In the genomic region with DNA sequence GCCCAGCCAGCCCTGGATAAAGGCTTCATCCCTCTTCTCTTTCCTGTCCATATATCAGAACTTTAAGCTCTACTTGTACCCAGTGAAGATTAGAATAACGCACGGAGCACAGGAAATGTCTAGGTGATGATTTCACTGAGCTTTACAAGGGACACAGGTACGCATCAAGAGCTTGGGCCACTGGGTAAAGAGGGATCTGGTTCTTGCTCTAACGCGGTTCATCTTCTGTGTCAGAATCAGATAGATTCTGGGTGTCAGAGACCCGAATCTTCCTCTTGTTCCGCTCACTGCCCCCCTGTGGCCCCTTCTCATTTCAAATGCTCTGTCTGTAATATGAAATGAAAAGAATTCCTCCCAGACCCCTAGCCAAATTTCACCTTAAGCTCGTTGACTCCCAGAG, we compare ENCODE assay signal across 18 cellular contexts. TPM values are rescaled to one million over a fixed set of nuclear protein-coding genes. Genes with fewer than 3 reads are reported as not detected.
A peak's percentile ranks its signal among the peaks of the same experiment; 100 is the strongest.
DNase-seq lines count a peak whose midpoint lies in the region; ATAC-seq lines count a peak whose summit lies in the region.
"Had no signal": no experiment of that assay in that cellular context is flagged by ENCODE, and none has a peak within 500 bp of the region (broad histone marks: within the 10 kb centered on the region; RNA-seq: fewer than 3 reads in every experiment).

No MANE protein-coding gene starts in this region.

- H3K27ac ChIP-seq in effector memory CD4-positive, alpha-beta T cell (ENCODE audit: insufficient read depth, low read length, poor library complexity, severe bottlenecking), result peak overlapping the region; percentile 80
- H3K27ac ChIP-seq: upper lobe of left lung had no signal

- no peaks in the 10 kb centered on the region for H3K36me3 ChIP-seq in effector memory CD4-positive, alpha-beta T cell (ENCODE audit: control insufficient read depth, insufficient read depth, low read length)
- H3K36me3 ChIP-seq: upper lobe of left lung had no signal

- peak; percentile 6 to 21 for DNase-seq in stimulated activated CD4-positive, alpha-beta T cell treated with anti-CD3 and anti-CD28 coated beads, Interleukin-2, amount 100 ng/mL, for 24 hours
- no peak for DNase-seq in stimulated activated CD4-positive, alpha-beta T cell treated with anti-CD3 and anti-CD28 coated beads, Interleukin-1b, Interleukin-23, amount 100 ng/mL, for 48 hours
- peak; percentile 20 for DNase-seq in activated CD4-positive, alpha-beta memory T cell treated with anti-CD3 and anti-CD28 coated beads for 36 hours
- DNase-seq in effector memory CD4-positive, alpha-beta T cell, result no peak
- DNase-seq in ureter (ENCODE audit: low spot score), result peak; percentile 5
- DNase-seq in SK-N-DZ (ENCODE audit: low spot score), result no peak
- DNase-seq in NCI-H510A (lab: John Stamatoyannopoulos, UW), result no peak
- DNase-seq: AML-193, cerebellar nuclear complex, NCI-H2029, NCI-H69 had no signal

- intact Hi-C loops in activated CD4-positive, alpha-beta memory T cell treated with anti-CD3 and anti-CD28 coated beads for 36 hours (cut with micrococcal nuclease), result no loop called here

- no peak for ATAC-seq in GM19023 (IDR thresholded peaks at IDR 0.05; ENCODE audit: unreplicated experiment)
- ATAC-seq: HCT116, HepG2, Panc1 had no signal

- H3K27me3 Mint-ChIP-seq in activated CD4-positive, alpha-beta memory T cell treated with anti-CD3 and anti-CD28 coated beads for 36 hours, result no peaks in the 10 kb centered on the region

- H3K27me3 ChIP-seq in effector memory CD4-positive, alpha-beta T cell (replicated peaks; ENCODE audit: control insufficient read depth, insufficient read depth, low read length, poor library complexity, severe bottlenecking), result no peaks in the 10 kb centered on the region
- H3K27me3 ChIP-seq: upper lobe of left lung had no signal

- POLR2A ChIA-PET in activated CD4-positive, alpha-beta memory T cell treated with anti-CD3 and anti-CD28 coated beads for 36 hours (lab: Charles Lee), result interaction anchor here (1.0 to 2.9 kb wide), 7 partner anchors 10 to 61 kb away, joined by 3 to 9 read pairs (median 5); no protein-coding TSS in a partner anchor

- CTCF ChIA-PET in activated CD4-positive, alpha-beta memory T cell treated with anti-CD3 and anti-CD28 coated beads for 36 hours (lab: Charles Lee), result interaction anchor here (1.1 to 1.8 kb wide), 2 partner anchors 23 to 49 kb away, joined by 3 to 8 read pairs; no protein-coding TSS in a partner anchor

- peaks cover 90% of the 10 kb centered on the region for H3K36me3 Mint-ChIP-seq in activated CD4-positive, alpha-beta memory T cell treated with anti-CD3 and anti-CD28 coated beads for 36 hours

- peak overlapping the region; percentile 30 for H3K4me3 Mint-ChIP-seq in activated CD4-positive, alpha-beta memory T cell treated with anti-CD3 and anti-CD28 coated beads for 36 hours

- H3K9me3 Mint-ChIP-seq in activated CD4-positive, alpha-beta memory T cell treated with anti-CD3 and anti-CD28 coated beads for 36 hours, result no peaks in the 10 kb centered on the region

- no peak overlapping the region for H3K4me3 ChIP-seq in effector memory CD4-positive, alpha-beta T cell (ENCODE audit: insufficient read depth, low read depth, low read length, poor library complexity, severe bottlenecking)
- H3K4me3 ChIP-seq: upper lobe of left lung had no signal

- peaks cover 90% of the 10 kb centered on the region for H3K4me1 Mint-ChIP-seq in activated CD4-positive, alpha-beta memory T cell treated with anti-CD3 and anti-CD28 coated beads for 36 hours (ENCODE audit: low read depth)

- H3K27ac Mint-ChIP-seq in activated CD4-positive, alpha-beta memory T cell treated with anti-CD3 and anti-CD28 coated beads for 36 hours, result peak overlapping the region; percentile 81

- no peaks in the 10 kb centered on the region for H3K9me3 ChIP-seq in effector memory CD4-positive, alpha-beta T cell (ENCODE audit: control insufficient read depth, low read length)
- H3K9me3 ChIP-seq: upper lobe of left lung had no signal

- H3K4me1 ChIP-seq in effector memory CD4-positive, alpha-beta T cell (ENCODE audit: control insufficient read depth, insufficient read depth, low read length, poor library complexity, severe bottlenecking), result peaks cover 50% of the 10 kb centered on the region

RNA-seq across cellular contexts. Expression of gene IL2RA, which starts 24.7 kb away (rescaled TPM):
- total RNA-seq in activated CD4-positive, alpha-beta memory T cell treated with anti-CD3 and anti-CD28 coated beads for 36 hours, result 100 to 1,000 TPM; 961 to 988 TPM
- total RNA-seq in ureter, result 2.2 TPM
- not detected in 2 replicates for polyA plus RNA-seq in SK-N-DZ (2014; cell fraction: cytosol; rRNA removed)
- polyA plus RNA-seq in SK-N-DZ (2014; cell fraction: nucleus; rRNA removed), result not detected in 2 replicates
- total RNA-seq: glomerular endothelial cell, HepG2, lung microvascular endothelial cell had no signal
- polyA plus RNA-seq: HepG2 had no signal

RNA-seq across cellular contexts. Expression of gene RBM17, which starts 51.4 kb away (rescaled TPM):
- total RNA-seq in activated CD4-positive, alpha-beta memory T cell treated with anti-CD3 and anti-CD28 coated beads for 36 hours, result 100 to 1,000 TPM; 151 to 155 TPM
- 106 TPM for total RNA-seq in ureter
- 53.5 and 71.4 TPM in 2 replicates for polyA plus RNA-seq in SK-N-DZ (2014; cell fraction: cytosol; rRNA removed)
- 213 and 282 TPM in 2 replicates for polyA plus RNA-seq in SK-N-DZ (2014; cell fraction: nucleus; rRNA removed)

Comparison
In these comparisons a context has a peak if more than half of its experiments do, and no peak if none do; other contexts are left out.
1. DNase-seq: peak in stimulated activated CD4-positive, alpha-beta T cell treated with anti-CD3 and anti-CD28 coated beads, Interleukin-2, amount 100 ng/mL, for 24 hours (2 of 2), activated CD4-positive, alpha-beta memory T cell treated with anti-CD3 and anti-CD28 coated beads for 36 hours (single experiment) and ureter (single experiment); none in stimulated activated CD4-positive, alpha-beta T cell treated with anti-CD3 and anti-CD28 coated beads, Interleukin-1b, Interleukin-23, amount 100 ng/mL, for 48 hours (single experiment), effector memory CD4-positive, alpha-beta T cell (0 of 3), SK-N-DZ (single experiment) and NCI-H510A (single experiment).
2. RNA of gene IL2RA, which starts 24.7 kb away (total RNA-seq): 961 to 988 TPM in activated CD4-positive, alpha-beta memory T cell treated with anti-CD3 and anti-CD28 coated beads for 36 hours; 2.2 TPM in ureter (single experiment); every median in the first group is over 100 times any median in the second.